In genomic region chr10:6023661-6024333, GRCh38 we compare ENCODE assay signal across 1 cellular context.
TF ChIP-seq lines count a peak whose summit lies in the region.

No MANE protein-coding gene starts in this region.

TF ChIP-seq in H1, 55 proteins besides CTCF, POLR2A, EP300 and RAD21:
- TF ChIP-seq RXRA (IDR thresholded peaks at IDR 0.05; ENCODE audit: insufficient read depth, low read depth, low read length), result no peak
- TF ChIP-seq TEAD4 (IDR thresholded peaks at IDR 0.05; ENCODE audit: low read depth, low read length), result no peak
- TF ChIP-seq ZNF274 (IDR thresholded peaks at IDR 0.05; ENCODE audit: borderline replicate concordance, extremely low read depth, low read length), result no peak
- no peak for TF ChIP-seq CBX5 (IDR thresholded peaks at IDR 0.05; ENCODE audit: low read depth, low read length)
- no peak for TF ChIP-seq HDAC6 (IDR thresholded peaks at IDR 0.05; ENCODE audit: low read depth, low read length)
- TF ChIP-seq BACH1 (IDR thresholded peaks at IDR 0.05; ENCODE audit: low read length), result no peak
- no peak for TF ChIP-seq PHF8 (conservative IDR thresholded peaks at IDR 0.05; ENCODE audit: low read depth, low read length)
- TF ChIP-seq E2F6 (IDR thresholded peaks at IDR 0.05), result no peak
- no peak for TF ChIP-seq SRF (IDR thresholded peaks at IDR 0.05; ENCODE audit: low read depth, low read length)
- TF ChIP-seq SP4 (IDR thresholded peaks at IDR 0.05; ENCODE audit: low read length), result no peak
- no peak for TF ChIP-seq BRCA1 (IDR thresholded peaks at IDR 0.05; ENCODE audit: low read depth, low read length)
- no peak for TF ChIP-seq TAF7 (optimal IDR thresholded peaks at IDR 0.05; ENCODE audit: borderline replicate concordance, low read depth, low read length)
- no peak for TF ChIP-seq JUND (IDR thresholded peaks at IDR 0.05; ENCODE audit: low read length)
- TF ChIP-seq RBBP5 (IDR thresholded peaks at IDR 0.05; ENCODE audit: borderline replicate concordance, low read depth, low read length), result no peak
- no peak for TF ChIP-seq CBX8 (IDR thresholded peaks at IDR 0.05; ENCODE audit: borderline replicate concordance, low read depth, low read length)
